Comparison of ENCODE assay signal across 8 cellular contexts in the genomic region with DNA sequence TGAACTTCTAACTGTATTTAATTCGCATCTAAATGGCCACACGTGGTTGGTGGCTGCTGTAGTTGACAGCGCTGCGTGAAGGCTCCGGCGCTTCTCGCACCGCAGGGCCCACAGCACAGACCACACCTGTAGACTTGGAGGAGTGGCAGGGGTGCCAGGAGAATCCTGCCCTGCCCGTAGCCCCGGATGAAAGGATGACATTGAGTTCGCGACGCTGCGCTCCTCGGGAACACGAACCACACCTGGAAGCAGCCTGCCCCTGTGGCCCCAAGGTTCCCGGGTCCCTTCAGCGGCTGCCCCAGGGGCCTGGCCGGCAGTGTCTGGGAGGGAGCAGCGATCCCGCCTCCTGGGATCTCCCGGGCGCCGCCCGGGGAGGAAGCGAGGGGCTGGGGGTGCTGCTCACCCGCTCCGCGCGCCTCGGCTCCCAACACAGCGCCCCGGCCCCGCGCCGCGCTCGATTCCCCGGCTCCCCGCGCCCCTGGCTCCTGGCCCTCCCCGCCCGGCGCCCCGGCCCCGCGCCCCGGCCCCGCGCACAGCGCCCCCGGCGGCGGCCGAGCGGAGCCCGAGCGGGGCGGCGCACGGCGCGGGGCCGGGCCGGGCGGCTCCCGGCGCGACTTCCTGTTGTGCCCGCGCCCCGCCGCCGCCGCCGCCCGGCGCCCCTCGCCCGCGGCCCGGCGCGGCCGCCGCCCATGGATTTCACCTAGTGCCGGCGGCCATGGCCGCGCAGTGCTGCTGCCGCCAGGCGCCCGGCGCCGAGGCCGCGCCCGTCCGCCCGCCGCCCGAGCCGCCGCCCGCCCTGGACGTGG. TPM values are rescaled to one million over a fixed set of nuclear protein-coding genes. Genes with fewer than 3 reads are reported as not detected.
DNase-seq lines count a peak whose midpoint lies in the region; FAIRE-seq and TF ChIP-seq lines count a peak whose summit lies in the region.

A gene with protein sequence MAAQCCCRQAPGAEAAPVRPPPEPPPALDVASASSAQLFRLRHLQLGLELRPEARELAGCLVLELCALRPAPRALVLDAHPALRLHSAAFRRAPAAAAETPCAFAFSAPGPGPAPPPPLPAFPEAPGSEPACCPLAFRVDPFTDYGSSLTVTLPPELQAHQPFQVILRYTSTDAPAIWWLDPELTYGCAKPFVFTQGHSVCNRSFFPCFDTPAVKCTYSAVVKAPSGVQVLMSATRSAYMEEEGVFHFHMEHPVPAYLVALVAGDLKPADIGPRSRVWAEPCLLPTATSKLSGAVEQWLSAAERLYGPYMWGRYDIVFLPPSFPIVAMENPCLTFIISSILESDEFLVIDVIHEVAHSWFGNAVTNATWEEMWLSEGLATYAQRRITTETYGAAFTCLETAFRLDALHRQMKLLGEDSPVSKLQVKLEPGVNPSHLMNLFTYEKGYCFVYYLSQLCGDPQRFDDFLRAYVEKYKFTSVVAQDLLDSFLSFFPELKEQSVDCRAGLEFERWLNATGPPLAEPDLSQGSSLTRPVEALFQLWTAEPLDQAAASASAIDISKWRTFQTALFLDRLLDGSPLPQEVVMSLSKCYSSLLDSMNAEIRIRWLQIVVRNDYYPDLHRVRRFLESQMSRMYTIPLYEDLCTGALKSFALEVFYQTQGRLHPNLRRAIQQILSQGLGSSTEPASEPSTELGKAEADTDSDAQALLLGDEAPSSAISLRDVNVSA (plus strand): TSS at position 613 of the 806 bp plus-strand sequence. CDS start 103 bp downstream, at position 716.

- TF ChIP-seq CTCF in mammary epithelial cell (conservative IDR thresholded peaks at IDR 0.05 in 1 of 2, IDR thresholded peaks at IDR 0.05 in 1 of 2; ENCODE audit: extremely low read depth in 1 of 2, insufficient read depth in 1 of 2, low read depth in 1 of 2, low read length in 2 of 2): peak in 1 of 2 donors; percentile 18

- peaks cover 29% of the 10 kb centered on the region for H3K36me3 ChIP-seq in BLaER1
- H3K36me3 ChIP-seq in mammary epithelial cell (ENCODE audit: insufficient read depth, low read length): no peaks in the 10 kb centered on the region
- no peaks in the 10 kb centered on the region for H3K36me3 ChIP-seq in iPS-20b (ENCODE audit: insufficient read depth, low read depth, low read length)

- CTCF ChIA-PET in mammary epithelial cell (lab: Charles Lee; ENCODE audit: low non-redundant PET): no interaction called here

- no peak for FAIRE-seq in GM19239 (lab: Jason Lieb, UNC)

- H3K4me2 ChIP-seq in BLaER1 (peak within 1 kb of the TSS; percentile 99), mammary epithelial cell (ENCODE audit: insufficient read depth, low read depth, low read length) (peak within 1 kb of the TSS; percentile 96)

- WGBS in mammary epithelial cell (ENCODE audit: low coverage, missing lambda C conversion rate): 0% methylated on average over 18 of the region's 106 CpGs

- peak within 1 kb of the TSS; percentile 96 for H3K27ac ChIP-seq in BLaER1
- peak within 1 kb of the TSS; percentile 21 for H3K27ac ChIP-seq in mammary epithelial cell (ENCODE audit: insufficient read depth, low read depth, low read length)
- H3K27ac ChIP-seq in iPS-20b (ENCODE audit: low read length): no peak within 1 kb of the TSS

- H3K27me3 ChIP-seq in BLaER1: no peaks in the 10 kb centered on the region
- no peaks in the 10 kb centered on the region for H3K27me3 ChIP-seq in mammary epithelial cell (ENCODE audit: insufficient read depth, low read length)
- peaks cover 44% of the 10 kb centered on the region for H3K27me3 ChIP-seq in iPS-20b (ENCODE audit: insufficient read depth, low read length)

- H3K79me2 ChIP-seq in mammary epithelial cell (ENCODE audit: insufficient read depth, low read length): peaks cover 10% of the 10 kb centered on the region

- in situ Hi-C loops in mammary epithelial cell (cut with MboI; ENCODE audit: low sequenced_read_pairs in 2 of 2): no loop called here

- H3K9me3 ChIP-seq in BLaER1: no peaks in the 10 kb centered on the region
- H3K9me3 ChIP-seq in mammary epithelial cell (replicated peaks; ENCODE audit: insufficient read depth, low read length): no peaks in the 10 kb centered on the region
- no peaks in the 10 kb centered on the region for H3K9me3 ChIP-seq in iPS-20b (ENCODE audit: insufficient read depth, low read depth, low read length)

- intact Hi-C loops in T-helper 2 cell treated with Interferon-gamma antibody and Interleukin-4, amounts not matched to agents 100 ng/mL and 5 ng/mL, for 36 hours (cut with micrococcal nuclease): loop anchor here (1.0 to 10.0 kb wide), 7 partner anchors 8 to 1317 kb away; a partner anchor contains a TSS
- intact Hi-C loops in mammary epithelial cell (cut with micrococcal nuclease): loop anchor here (1.0 to 10.0 kb wide), 4 partner anchors 18 to 336 kb away; a partner anchor contains a TSS

- H3K9ac ChIP-seq in BLaER1 (peak within 1 kb of the TSS; percentile 89), mammary epithelial cell (ENCODE audit: insufficient read depth, low read length) (no peak within 1 kb of the TSS), iPS-20b (ENCODE audit: low read depth, low read length) (no peak within 1 kb of the TSS)

- peaks cover 74% of the 10 kb centered on the region for H3K4me1 ChIP-seq in BLaER1
- H3K4me1 ChIP-seq in mammary epithelial cell (ENCODE audit: insufficient read depth, low read length): peaks cover 40% of the 10 kb centered on the region
- no peaks in the 10 kb centered on the region for H3K4me1 ChIP-seq in iPS-20b (ENCODE audit: insufficient read depth, low read length)

- H4K20me1 ChIP-seq in BLaER1 (peaks cover 42% of the 10 kb centered on the region), mammary epithelial cell (ENCODE audit: insufficient read depth, low read length) (no peaks in the 10 kb centered on the region)

- dilution Hi-C loops in mammary epithelial cell (cut with HindIII; ENCODE audit: low sequenced_read_pairs): no loop called here

- H2AFZ ChIP-seq in mammary epithelial cell (ENCODE audit: low read depth, low read length): peak within 1 kb of the TSS; percentile 87

- DNase-seq in GM19239 (ENCODE audit: insufficient read length, low spot score) (peak; percentile 56), HuH-7 (ENCODE audit: low spot score) (peak; percentile 60), mammary epithelial cell (peak; percentile 47), skeletal muscle cell (ENCODE audit: low read depth) (no peak), GM19240 (ENCODE audit: insufficient read length, low spot score) (no peak)

- BruUV-seq in mammary epithelial cell (replicated peaks; lab: Mats Ljungman, UMichigan): no TSS peak

- H3K4me3 ChIP-seq in BLaER1 (peak within 1 kb of the TSS; percentile 86), mammary epithelial cell (replicated peaks in 1 of 3; ENCODE audit: insufficient read depth in 1 of 3, low read depth in 2 of 3, low read length in 3 of 3) (peak within 1 kb of the TSS; percentile 64 to 67 (median 65)), iPS-20b (ENCODE audit: low read length) (peak within 1 kb of the TSS; percentile 63), skeletal muscle cell (ENCODE audit: low read depth, low read length) (peak within 1 kb of the TSS; percentile 72)

RNA-seq across cellular contexts. Expression of the gene that starts here (rescaled TPM):
- 119 and 126 TPM in 2 replicates for total RNA-seq in T-helper 2 cell treated with Interferon-gamma antibody and Interleukin-4, amounts not matched to agents 100 ng/mL and 5 ng/mL, for 36 hours
- total RNA-seq in mammary epithelial cell: 10 to 100 TPM; 12.5 to 40.6 TPM
- 12.8 TPM for polyA plus RNA-seq in mammary epithelial cell
- polyA minus RNA-seq in mammary epithelial cell: 42.5 TPM

Comparison
In these comparisons a context has a peak if more than half of its experiments do, and no peak if none do; other contexts are left out.
1. DNase-seq: peak in GM19239 (single experiment), HuH-7 (single experiment) and mammary epithelial cell (single experiment); none in skeletal muscle cell (single experiment) and GM19240 (single experiment).
2. Peak in every context shown above with its lines, with median percentiles within 50 percentile points of each other: H3K4me3 ChIP-seq.